ENCODE assay signal across 1 cellular context in the genomic region with DNA sequence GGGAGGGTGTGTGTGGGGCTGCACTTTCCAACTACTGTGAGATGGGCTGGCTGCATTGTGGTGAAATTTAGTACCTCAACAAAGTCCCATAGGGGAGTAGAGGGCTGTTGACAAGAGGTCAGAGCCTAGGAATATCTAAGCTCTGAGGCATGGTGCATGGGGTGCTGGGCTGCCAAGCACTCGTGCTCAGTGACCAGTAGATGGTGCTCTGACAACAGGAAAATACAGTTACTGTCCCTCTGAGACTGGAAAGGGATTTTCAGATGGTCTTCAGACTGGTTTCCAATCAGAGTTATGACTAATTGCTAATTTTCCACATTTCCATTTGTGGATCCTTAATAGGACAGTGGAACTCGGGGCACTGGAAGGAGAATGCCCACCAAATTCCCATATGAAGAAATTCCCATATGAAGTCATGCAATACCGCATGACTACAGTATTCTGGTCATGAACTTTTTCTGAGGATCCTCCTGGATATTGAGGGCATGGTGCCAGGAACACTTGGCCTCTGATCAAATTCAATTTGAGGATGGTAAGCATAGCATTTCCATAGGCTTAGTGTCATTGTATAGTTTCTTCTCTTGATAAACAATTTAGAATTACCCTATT.
TF ChIP-seq lines count a peak whose summit lies in the region.

No MANE protein-coding gene starts in this region.

TF ChIP-seq in GM12878, 131 proteins besides CTCF, POLR2A, EP300 and RAD21 (continued from another document and continues in another):
- TF ChIP-seq, protein P1, sequence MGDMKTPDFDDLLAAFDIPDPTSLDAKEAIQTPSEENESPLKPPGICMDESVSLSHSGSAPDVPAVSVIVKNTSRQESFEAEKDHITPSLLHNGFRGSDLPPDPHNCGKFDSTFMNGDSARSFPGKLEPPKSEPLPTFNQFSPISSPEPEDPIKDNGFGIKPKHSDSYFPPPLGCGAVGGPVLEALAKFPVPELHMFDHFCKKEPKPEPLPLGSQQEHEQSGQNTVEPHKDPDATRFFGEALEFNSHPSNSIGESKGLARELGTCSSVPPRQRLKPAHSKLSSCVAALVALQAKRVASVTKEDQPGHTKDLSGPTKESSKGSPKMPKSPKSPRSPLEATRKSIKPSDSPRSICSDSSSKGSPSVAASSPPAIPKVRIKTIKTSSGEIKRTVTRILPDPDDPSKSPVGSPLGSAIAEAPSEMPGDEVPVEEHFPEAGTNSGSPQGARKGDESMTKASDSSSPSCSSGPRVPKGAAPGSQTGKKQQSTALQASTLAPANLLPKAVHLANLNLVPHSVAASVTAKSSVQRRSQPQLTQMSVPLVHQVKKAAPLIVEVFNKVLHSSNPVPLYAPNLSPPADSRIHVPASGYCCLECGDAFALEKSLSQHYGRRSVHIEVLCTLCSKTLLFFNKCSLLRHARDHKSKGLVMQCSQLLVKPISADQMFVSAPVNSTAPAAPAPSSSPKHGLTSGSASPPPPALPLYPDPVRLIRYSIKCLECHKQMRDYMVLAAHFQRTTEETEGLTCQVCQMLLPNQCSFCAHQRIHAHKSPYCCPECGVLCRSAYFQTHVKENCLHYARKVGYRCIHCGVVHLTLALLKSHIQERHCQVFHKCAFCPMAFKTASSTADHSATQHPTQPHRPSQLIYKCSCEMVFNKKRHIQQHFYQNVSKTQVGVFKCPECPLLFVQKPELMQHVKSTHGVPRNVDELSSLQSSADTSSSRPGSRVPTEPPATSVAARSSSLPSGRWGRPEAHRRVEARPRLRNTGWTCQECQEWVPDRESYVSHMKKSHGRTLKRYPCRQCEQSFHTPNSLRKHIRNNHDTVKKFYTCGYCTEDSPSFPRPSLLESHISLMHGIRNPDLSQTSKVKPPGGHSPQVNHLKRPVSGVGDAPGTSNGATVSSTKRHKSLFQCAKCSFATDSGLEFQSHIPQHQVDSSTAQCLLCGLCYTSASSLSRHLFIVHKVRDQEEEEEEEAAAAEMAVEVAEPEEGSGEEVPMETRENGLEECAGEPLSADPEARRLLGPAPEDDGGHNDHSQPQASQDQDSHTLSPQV (IDR thresholded peaks at IDR 0.05), result 0 out of 2 replicates have a peak, but pooled peaks have one; percentile 36
- TF ChIP-seq ZSCAN29 (IDR thresholded peaks at IDR 0.05) (no peak), ZNF274 (IDR thresholded peaks at IDR 0.05; ENCODE audit: insufficient read depth, insufficient read length) (no peak), SIX5 (IDR thresholded peaks at IDR 0.05; ENCODE audit: low read depth, low read length, severe bottlenecking) (no peak), EED (IDR thresholded peaks at IDR 0.05; ENCODE audit: low read depth) (0 out of 2 replicates have a peak, but pooled peaks have one; percentile 20), MTA3 (IDR thresholded peaks at IDR 0.05; ENCODE audit: borderline replicate concordance, low read length) (no peak), ATF7 (IDR thresholded peaks at IDR 0.05; ENCODE audit: low read depth) (0 out of 2 replicates have a peak, but pooled peaks have one; percentile 13), CBFB (IDR thresholded peaks at IDR 0.05; ENCODE audit: low read depth) (no peak), PML (IDR thresholded peaks at IDR 0.05; ENCODE audit: low read length) (no peak), SMAD5 (IDR thresholded peaks at IDR 0.05; ENCODE audit: low read depth) (no peak), CHD1 (IDR thresholded peaks at IDR 0.05; ENCODE audit: low read depth, low read length) (no peak), NFXL1 (IDR thresholded peaks at IDR 0.05; ENCODE audit: borderline replicate concordance) (no peak), ZBED1 (IDR thresholded peaks at IDR 0.05; ENCODE audit: borderline replicate concordance) (no peak), TCF12 (IDR thresholded peaks at IDR 0.05; ENCODE audit: low read depth, low read length) (no peak), IKZF1 (conservative IDR thresholded peaks at IDR 0.05) (no peak; the same call in 1 of the 2 replicates), CREB1 (IDR thresholded peaks at IDR 0.05; ENCODE audit: low read depth) (no peak), SPI1 (IDR thresholded peaks at IDR 0.05; ENCODE audit: borderline replicate concordance, insufficient read depth, low read depth, low read length) (no peak), MYB (IDR thresholded peaks at IDR 0.05; ENCODE audit: borderline replicate concordance, low read depth, low read length) (no peak), YBX1 (IDR thresholded peaks at IDR 0.05) (no peak), RELA (IDR thresholded peaks at IDR 0.05; ENCODE audit: borderline replicate concordance, partially characterized antibody) (peak; percentile 11), POLR2AphosphoS5 (IDR thresholded peaks at IDR 0.05; ENCODE audit: low read length) (no peak), CHD4 (IDR thresholded peaks at IDR 0.05) (no peak), SMC3 (IDR thresholded peaks at IDR 0.05; ENCODE audit: borderline replicate concordance, low read length) (peak; percentile 92), ZNF207 (IDR thresholded peaks at IDR 0.05; ENCODE audit: borderline replicate concordance) (no peak), KLF5 (IDR thresholded peaks at IDR 0.05; ENCODE audit: partially characterized antibody) (no peak), SRF (IDR thresholded peaks at IDR 0.05; ENCODE audit: low read depth in 2 of 2, low read length in 2 of 2) (no peak), KAT2A (conservative IDR thresholded peaks at IDR 0.05; ENCODE audit: control insufficient read depth, low read depth, low read length) (no peak), NR2C2 (IDR thresholded peaks at IDR 0.05; ENCODE audit: borderline replicate concordance, control insufficient read depth, insufficient read length, low read depth) (no peak), MXI1 (IDR thresholded peaks at IDR 0.05; ENCODE audit: low read depth, low read length) (no peak), POLR2AphosphoS2 (IDR thresholded peaks at IDR 0.05; ENCODE audit: low read depth, low read length) (no peak), STAT3 (IDR thresholded peaks at IDR 0.05; ENCODE audit: low read depth, low read length) (no peak), RB1 (IDR thresholded peaks at IDR 0.05; ENCODE audit: borderline replicate concordance) (no peak), NBN (IDR thresholded peaks at IDR 0.05) (no peak)
- TF ChIP-seq, protein P2, sequence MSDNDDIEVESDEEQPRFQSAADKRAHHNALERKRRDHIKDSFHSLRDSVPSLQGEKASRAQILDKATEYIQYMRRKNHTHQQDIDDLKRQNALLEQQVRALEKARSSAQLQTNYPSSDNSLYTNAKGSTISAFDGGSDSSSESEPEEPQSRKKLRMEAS (IDR thresholded peaks at IDR 0.05; ENCODE audit: low read depth, low read length), result no peak
- TF ChIP-seq, protein P3, sequence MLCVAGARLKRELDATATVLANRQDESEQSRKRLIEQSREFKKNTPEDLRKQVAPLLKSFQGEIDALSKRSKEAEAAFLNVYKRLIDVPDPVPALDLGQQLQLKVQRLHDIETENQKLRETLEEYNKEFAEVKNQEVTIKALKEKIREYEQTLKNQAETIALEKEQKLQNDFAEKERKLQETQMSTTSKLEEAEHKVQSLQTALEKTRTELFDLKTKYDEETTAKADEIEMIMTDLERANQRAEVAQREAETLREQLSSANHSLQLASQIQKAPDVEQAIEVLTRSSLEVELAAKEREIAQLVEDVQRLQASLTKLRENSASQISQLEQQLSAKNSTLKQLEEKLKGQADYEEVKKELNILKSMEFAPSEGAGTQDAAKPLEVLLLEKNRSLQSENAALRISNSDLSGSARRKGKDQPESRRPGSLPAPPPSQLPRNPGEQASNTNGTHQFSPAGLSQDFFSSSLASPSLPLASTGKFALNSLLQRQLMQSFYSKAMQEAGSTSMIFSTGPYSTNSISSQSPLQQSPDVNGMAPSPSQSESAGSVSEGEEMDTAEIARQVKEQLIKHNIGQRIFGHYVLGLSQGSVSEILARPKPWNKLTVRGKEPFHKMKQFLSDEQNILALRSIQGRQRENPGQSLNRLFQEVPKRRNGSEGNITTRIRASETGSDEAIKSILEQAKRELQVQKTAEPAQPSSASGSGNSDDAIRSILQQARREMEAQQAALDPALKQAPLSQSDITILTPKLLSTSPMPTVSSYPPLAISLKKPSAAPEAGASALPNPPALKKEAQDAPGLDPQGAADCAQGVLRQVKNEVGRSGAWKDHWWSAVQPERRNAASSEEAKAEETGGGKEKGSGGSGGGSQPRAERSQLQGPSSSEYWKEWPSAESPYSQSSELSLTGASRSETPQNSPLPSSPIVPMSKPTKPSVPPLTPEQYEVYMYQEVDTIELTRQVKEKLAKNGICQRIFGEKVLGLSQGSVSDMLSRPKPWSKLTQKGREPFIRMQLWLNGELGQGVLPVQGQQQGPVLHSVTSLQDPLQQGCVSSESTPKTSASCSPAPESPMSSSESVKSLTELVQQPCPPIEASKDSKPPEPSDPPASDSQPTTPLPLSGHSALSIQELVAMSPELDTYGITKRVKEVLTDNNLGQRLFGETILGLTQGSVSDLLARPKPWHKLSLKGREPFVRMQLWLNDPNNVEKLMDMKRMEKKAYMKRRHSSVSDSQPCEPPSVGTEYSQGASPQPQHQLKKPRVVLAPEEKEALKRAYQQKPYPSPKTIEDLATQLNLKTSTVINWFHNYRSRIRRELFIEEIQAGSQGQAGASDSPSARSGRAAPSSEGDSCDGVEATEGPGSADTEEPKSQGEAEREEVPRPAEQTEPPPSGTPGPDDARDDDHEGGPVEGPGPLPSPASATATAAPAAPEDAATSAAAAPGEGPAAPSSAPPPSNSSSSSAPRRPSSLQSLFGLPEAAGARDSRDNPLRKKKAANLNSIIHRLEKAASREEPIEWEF (IDR thresholded peaks at IDR 0.05; ENCODE audit: insufficient replicate concordance, low read depth, low read length), result no peak
- TF ChIP-seq, protein P4, sequence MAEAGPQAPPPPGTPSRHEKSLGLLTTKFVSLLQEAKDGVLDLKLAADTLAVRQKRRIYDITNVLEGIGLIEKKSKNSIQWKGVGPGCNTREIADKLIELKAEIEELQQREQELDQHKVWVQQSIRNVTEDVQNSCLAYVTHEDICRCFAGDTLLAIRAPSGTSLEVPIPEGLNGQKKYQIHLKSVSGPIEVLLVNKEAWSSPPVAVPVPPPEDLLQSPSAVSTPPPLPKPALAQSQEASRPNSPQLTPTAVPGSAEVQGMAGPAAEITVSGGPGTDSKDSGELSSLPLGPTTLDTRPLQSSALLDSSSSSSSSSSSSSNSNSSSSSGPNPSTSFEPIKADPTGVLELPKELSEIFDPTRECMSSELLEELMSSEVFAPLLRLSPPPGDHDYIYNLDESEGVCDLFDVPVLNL (IDR thresholded peaks at IDR 0.05; ENCODE audit: low read depth, low read length), result no peak
- TF ChIP-seq, protein P5, sequence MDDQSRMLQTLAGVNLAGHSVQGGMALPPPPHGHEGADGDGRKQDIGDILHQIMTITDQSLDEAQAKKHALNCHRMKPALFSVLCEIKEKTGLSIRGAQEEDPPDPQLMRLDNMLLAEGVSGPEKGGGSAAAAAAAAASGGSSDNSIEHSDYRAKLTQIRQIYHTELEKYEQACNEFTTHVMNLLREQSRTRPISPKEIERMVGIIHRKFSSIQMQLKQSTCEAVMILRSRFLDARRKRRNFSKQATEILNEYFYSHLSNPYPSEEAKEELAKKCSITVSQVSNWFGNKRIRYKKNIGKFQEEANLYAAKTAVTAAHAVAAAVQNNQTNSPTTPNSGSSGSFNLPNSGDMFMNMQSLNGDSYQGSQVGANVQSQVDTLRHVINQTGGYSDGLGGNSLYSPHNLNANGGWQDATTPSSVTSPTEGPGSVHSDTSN (IDR thresholded peaks at IDR 0.05; ENCODE audit: insufficient replicate concordance, low read depth, low read length), result no peak
- TF ChIP-seq, protein P6, sequence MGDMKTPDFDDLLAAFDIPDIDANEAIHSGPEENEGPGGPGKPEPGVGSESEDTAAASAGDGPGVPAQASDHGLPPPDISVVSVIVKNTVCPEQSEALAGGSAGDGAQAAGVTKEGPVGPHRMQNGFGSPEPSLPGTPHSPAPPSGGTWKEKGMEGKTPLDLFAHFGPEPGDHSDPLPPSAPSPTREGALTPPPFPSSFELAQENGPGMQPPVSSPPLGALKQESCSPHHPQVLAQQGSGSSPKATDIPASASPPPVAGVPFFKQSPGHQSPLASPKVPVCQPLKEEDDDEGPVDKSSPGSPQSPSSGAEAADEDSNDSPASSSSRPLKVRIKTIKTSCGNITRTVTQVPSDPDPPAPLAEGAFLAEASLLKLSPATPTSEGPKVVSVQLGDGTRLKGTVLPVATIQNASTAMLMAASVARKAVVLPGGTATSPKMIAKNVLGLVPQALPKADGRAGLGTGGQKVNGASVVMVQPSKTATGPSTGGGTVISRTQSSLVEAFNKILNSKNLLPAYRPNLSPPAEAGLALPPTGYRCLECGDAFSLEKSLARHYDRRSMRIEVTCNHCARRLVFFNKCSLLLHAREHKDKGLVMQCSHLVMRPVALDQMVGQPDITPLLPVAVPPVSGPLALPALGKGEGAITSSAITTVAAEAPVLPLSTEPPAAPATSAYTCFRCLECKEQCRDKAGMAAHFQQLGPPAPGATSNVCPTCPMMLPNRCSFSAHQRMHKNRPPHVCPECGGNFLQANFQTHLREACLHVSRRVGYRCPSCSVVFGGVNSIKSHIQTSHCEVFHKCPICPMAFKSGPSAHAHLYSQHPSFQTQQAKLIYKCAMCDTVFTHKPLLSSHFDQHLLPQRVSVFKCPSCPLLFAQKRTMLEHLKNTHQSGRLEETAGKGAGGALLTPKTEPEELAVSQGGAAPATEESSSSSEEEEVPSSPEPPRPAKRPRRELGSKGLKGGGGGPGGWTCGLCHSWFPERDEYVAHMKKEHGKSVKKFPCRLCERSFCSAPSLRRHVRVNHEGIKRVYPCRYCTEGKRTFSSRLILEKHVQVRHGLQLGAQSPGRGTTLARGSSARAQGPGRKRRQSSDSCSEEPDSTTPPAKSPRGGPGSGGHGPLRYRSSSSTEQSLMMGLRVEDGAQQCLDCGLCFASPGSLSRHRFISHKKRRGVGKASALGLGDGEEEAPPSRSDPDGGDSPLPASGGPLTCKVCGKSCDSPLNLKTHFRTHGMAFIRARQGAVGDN (IDR thresholded peaks at IDR 0.05), result no peak
- TF ChIP-seq, protein P7, sequence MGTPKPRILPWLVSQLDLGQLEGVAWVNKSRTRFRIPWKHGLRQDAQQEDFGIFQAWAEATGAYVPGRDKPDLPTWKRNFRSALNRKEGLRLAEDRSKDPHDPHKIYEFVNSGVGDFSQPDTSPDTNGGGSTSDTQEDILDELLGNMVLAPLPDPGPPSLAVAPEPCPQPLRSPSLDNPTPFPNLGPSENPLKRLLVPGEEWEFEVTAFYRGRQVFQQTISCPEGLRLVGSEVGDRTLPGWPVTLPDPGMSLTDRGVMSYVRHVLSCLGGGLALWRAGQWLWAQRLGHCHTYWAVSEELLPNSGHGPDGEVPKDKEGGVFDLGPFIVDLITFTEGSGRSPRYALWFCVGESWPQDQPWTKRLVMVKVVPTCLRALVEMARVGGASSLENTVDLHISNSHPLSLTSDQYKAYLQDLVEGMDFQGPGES (IDR thresholded peaks at IDR 0.05), result no peak
